In genomic region chr1:8011923-8012858, GRCh38 we compare ENCODE assay signal across 1 cellular context.
TF ChIP-seq lines count a peak whose summit lies in the region.

No MANE protein-coding gene starts in this region.

TF ChIP-seq in HCT116, 20 proteins besides CTCF, POLR2A, EP300 and RAD21 (continued from another document):
- no peak for TF ChIP-seq REST (IDR thresholded peaks at IDR 0.05; ENCODE audit: low read depth)
TF ChIP-seq in HCT116: peak in this region for 1.
